In genomic region chr18:54938506-54938905, GRCh38 we compare ENCODE assay signal across 29 cellular contexts.
"Had no signal": no experiment of that assay in that cellular context is flagged by ENCODE, and none has a peak within 500 bp of the region (broad histone marks: within the 10 kb centered on the region; RNA-seq: fewer than 3 reads in every experiment).

No MANE protein-coding gene starts in this region.

- H3K9me3 Mint-ChIP-seq: stimulated activated effector memory CD8-positive, alpha-beta T cell treated with anti-CD3 and anti-CD28 coated beads, Interleukin-12 subunit alpha, Interleukin-12 subunit beta, amount 100 ng/mL, for 72 hours; stimulated activated memory B cell treated with anti-CD40 and anti-IgM and Interleukin-4, amounts not matched to agents 10 μg/mL and 1 μg/mL and 100 μg/mL, for 72 hours; stimulated activated naive B cell treated with anti-CD40 and anti-IgM and Interleukin-4, amounts not matched to agents 10 μg/mL and 1 μg/mL and 100 μg/mL, for 72 hours; stimulated activated naive CD8-positive, alpha-beta T cell treated with anti-CD3 and anti-CD28 coated beads, Interleukin-15, amount 100 ng/mL, for 72 hours; stimulated activated naive CD8-positive, alpha-beta T cell treated with anti-CD3 and anti-CD28 coated beads, Interleukin-15, Interleukin-2, amounts not matched to agents 100 ng/mL and 50 ng/mL, for 24 hours; type B pancreatic cell had no signal

- H3K4me1 ChIP-seq: stomach, suprapubic skin, testis, thyroid gland, tibial artery, tibial nerve, transverse colon, upper lobe of left lung, upper lobe of right lung, uterus, vagina had no signal

- H3K36me3 Mint-ChIP-seq: stimulated activated effector memory CD8-positive, alpha-beta T cell treated with anti-CD3 and anti-CD28 coated beads, Interleukin-12 subunit alpha, Interleukin-12 subunit beta, amount 100 ng/mL, for 72 hours; stimulated activated memory B cell treated with anti-CD40 and anti-IgM and Interleukin-4, amounts not matched to agents 10 μg/mL and 1 μg/mL and 100 μg/mL, for 72 hours; stimulated activated naive B cell treated with anti-CD40 and anti-IgM and Interleukin-4, amounts not matched to agents 10 μg/mL and 1 μg/mL and 100 μg/mL, for 72 hours; type B pancreatic cell had no signal

- H3K27ac ChIP-seq: stomach, suprapubic skin, testis, thoracic aorta, thyroid gland, tibial artery, tibial nerve, transverse colon, upper lobe of left lung, upper lobe of right lung, uterus, vagina had no signal

- H3K27me3 Mint-ChIP-seq: stimulated activated memory B cell treated with anti-CD40 and anti-IgM and Interleukin-4, amounts not matched to agents 10 μg/mL and 1 μg/mL and 100 μg/mL, for 72 hours; stimulated activated naive B cell treated with anti-CD40 and anti-IgM and Interleukin-4, amounts not matched to agents 10 μg/mL and 1 μg/mL and 100 μg/mL, for 72 hours; stimulated activated naive CD8-positive, alpha-beta T cell treated with anti-CD3 and anti-CD28 coated beads, Interleukin-15, amount 100 ng/mL, for 72 hours; stimulated activated naive CD8-positive, alpha-beta T cell treated with anti-CD3 and anti-CD28 coated beads, Interleukin-15, Interleukin-2, amounts not matched to agents 100 ng/mL and 50 ng/mL, for 24 hours had no signal

- FAIRE-seq: urothelium cell line had no signal

- H3K9me3 ChIP-seq: stomach, suprapubic skin, testis, thoracic aorta, thyroid gland, tibial artery, tibial nerve, transverse colon, upper lobe of left lung, upper lobe of right lung, uterus, vagina had no signal

- DNase-seq: stimulated activated CD4-positive, alpha-beta T cell treated with anti-CD3 and anti-CD28 coated beads, Interleukin-2, amount 100 ng/mL, for 48 hours; stimulated activated CD4-positive, alpha-beta T cell treated with anti-CD3 and anti-CD28 coated beads, Interleukin-4, amount 100 ng/mL, for 1 hour; stimulated activated CD4-positive, alpha-beta T cell treated with anti-CD3 and anti-CD28 coated beads, Interleukin-4, amount 100 ng/mL, for 24 hours; stimulated activated CD4-positive, alpha-beta T cell treated with anti-CD3 and anti-CD28 coated beads, Interleukin-4, amount 100 ng/mL, for 4 hours; stimulated activated CD8-positive, alpha-beta memory T cell treated with anti-CD3 and anti-CD28 coated beads, Interleukin-4, amount 100 ng/mL, for 48 hours; stimulated activated naive B cell treated with anti-CD40 and anti-IgM and Interleukin-4, amounts not matched to agents 10 μg/mL and 1 μg/mL and 100 μg/mL, for 72 hours; stimulated activated naive CD4-positive, alpha-beta T cell; stimulated activated naive CD4-positive, alpha-beta T cell treated with Interleukin-2 at 50 U/mL for 16 hours; stimulated activated naive CD8-positive, alpha-beta T cell treated with anti-CD3 and anti-CD28 coated beads, Interleukin-15, amount 100 ng/mL, for 72 hours; stimulated activated naive CD8-positive, alpha-beta T cell treated with anti-CD3 and anti-CD28 coated beads, Interleukin-15, Interleukin-2, amounts not matched to agents 100 U/mL and 50 U/mL, for 24 hours; stomach; substantia nigra; testis; thyroid gland; tibial artery; transverse colon; trophoblast cell; upper lobe of left lung; upper lobe of right lung; uterus had no signal

- H3K36me3 ChIP-seq: suprapubic skin, thoracic aorta, thyroid gland, tibial artery, tibial nerve, uterus, vagina had no signal

- H3K27ac Mint-ChIP-seq: stimulated activated effector memory CD8-positive, alpha-beta T cell treated with anti-CD3 and anti-CD28 coated beads, Interleukin-12 subunit alpha, Interleukin-12 subunit beta, amount 100 ng/mL, for 72 hours; stimulated activated memory B cell treated with anti-CD40 and anti-IgM and Interleukin-4, amounts not matched to agents 10 μg/mL and 1 μg/mL and 100 μg/mL, for 72 hours; stimulated activated naive B cell treated with anti-CD40 and anti-IgM and Interleukin-4, amounts not matched to agents 10 μg/mL and 1 μg/mL and 100 μg/mL, for 72 hours; stimulated activated naive CD8-positive, alpha-beta T cell treated with anti-CD3 and anti-CD28 coated beads, Interleukin-15, amount 100 ng/mL, for 72 hours; stimulated activated naive CD8-positive, alpha-beta T cell treated with anti-CD3 and anti-CD28 coated beads, Interleukin-15, Interleukin-2, amounts not matched to agents 100 ng/mL and 50 ng/mL, for 24 hours; type B pancreatic cell had no signal

- H3K4me3 ChIP-seq: stomach, suprapubic skin, testis, thoracic aorta, thyroid gland, tibial artery, tibial nerve, transverse colon, upper lobe of left lung, upper lobe of right lung, uterus, vagina had no signal

- H3K4me1 Mint-ChIP-seq: stimulated activated effector memory CD8-positive, alpha-beta T cell treated with anti-CD3 and anti-CD28 coated beads, Interleukin-12 subunit alpha, Interleukin-12 subunit beta, amount 100 ng/mL, for 72 hours; stimulated activated memory B cell treated with anti-CD40 and anti-IgM and Interleukin-4, amounts not matched to agents 10 μg/mL and 1 μg/mL and 100 μg/mL, for 72 hours; stimulated activated naive B cell treated with anti-CD40 and anti-IgM and Interleukin-4, amounts not matched to agents 10 μg/mL and 1 μg/mL and 100 μg/mL, for 72 hours; stimulated activated naive CD8-positive, alpha-beta T cell treated with anti-CD3 and anti-CD28 coated beads, Interleukin-15, amount 100 ng/mL, for 72 hours had no signal

- ATAC-seq: stimulated activated effector memory CD8-positive, alpha-beta T cell treated with anti-CD3 and anti-CD28 coated beads, Interleukin-12 subunit alpha, Interleukin-12 subunit beta, amount 100 ng/mL, for 72 hours; stimulated activated naive B cell treated with anti-CD40 and anti-IgM and Interleukin-4, amounts not matched to agents 10 μg/mL and 1 μg/mL and 100 μg/mL, for 72 hours; stimulated activated naive CD8-positive, alpha-beta T cell treated with anti-CD3 and anti-CD28 coated beads, Interleukin-15, amount 100 ng/mL, for 72 hours; stimulated activated naive CD8-positive, alpha-beta T cell treated with anti-CD3 and anti-CD28 coated beads, Interleukin-15, Interleukin-2, amounts not matched to agents 100 U/mL and 50 U/mL, for 24 hours; upper lobe of right lung had no signal

- H3K27me3 ChIP-seq: stomach, suprapubic skin, testis, thyroid gland, tibial artery, tibial nerve, transverse colon, upper lobe of left lung, upper lobe of right lung, uterus, vagina had no signal

- H3K4me3 Mint-ChIP-seq: stimulated activated effector memory CD8-positive, alpha-beta T cell treated with anti-CD3 and anti-CD28 coated beads, Interleukin-12 subunit alpha, Interleukin-12 subunit beta, amount 100 ng/mL, for 72 hours; stimulated activated memory B cell treated with anti-CD40 and anti-IgM and Interleukin-4, amounts not matched to agents 10 μg/mL and 1 μg/mL and 100 μg/mL, for 72 hours; stimulated activated naive B cell treated with anti-CD40 and anti-IgM and Interleukin-4, amounts not matched to agents 10 μg/mL and 1 μg/mL and 100 μg/mL, for 72 hours; stimulated activated naive CD8-positive, alpha-beta T cell treated with anti-CD3 and anti-CD28 coated beads, Interleukin-15, amount 100 ng/mL, for 72 hours; stimulated activated naive CD8-positive, alpha-beta T cell treated with anti-CD3 and anti-CD28 coated beads, Interleukin-15, Interleukin-2, amounts not matched to agents 100 ng/mL and 50 ng/mL, for 24 hours; type B pancreatic cell had no signal
